8 cellular contexts compared by ENCODE assay signal in the genomic region with DNA sequence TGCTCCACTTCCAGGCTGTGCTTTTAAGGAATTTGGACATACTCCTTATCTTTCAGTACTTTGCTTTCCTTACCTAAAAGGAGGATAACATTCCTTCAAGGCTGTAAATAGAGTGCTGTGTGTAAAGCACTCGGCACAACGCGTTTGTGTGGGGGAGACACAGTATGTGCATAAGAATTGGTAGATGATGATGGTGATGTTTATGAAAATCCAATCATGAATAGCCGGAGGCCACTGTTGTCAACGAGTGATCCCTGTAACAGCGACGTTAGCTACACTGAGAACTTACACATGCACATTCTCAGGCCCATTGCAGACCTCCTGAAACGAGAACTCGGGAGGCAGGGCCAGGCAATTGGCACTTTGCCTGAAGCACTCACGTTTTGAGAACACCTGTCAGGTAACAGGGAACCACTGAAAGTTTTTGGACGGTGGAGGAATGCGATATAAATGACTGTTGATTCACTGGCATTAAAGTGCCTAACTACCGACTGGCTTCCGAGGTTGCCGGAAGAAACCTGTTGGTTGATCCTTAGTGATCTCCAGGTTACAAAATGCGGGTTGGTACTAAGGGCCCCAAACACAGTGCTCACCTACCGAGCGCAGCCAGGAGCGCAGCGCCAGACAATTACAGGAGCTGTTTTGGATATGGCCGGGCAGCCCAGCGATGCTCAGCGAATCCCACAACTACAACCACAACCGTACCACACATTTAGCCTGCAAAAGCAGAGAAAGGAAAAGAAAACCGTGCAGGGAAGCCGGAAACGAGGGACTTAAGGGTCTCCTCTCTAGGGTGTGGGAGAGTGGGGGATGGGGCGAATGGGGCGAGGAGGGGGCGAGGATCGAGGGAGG. TPM values are rescaled to one million over a fixed set of nuclear protein-coding genes. Genes with fewer than 3 reads are reported as not detected.
A peak's percentile ranks its signal among the peaks of the same experiment; 100 is the strongest.
DNase-seq lines count a peak whose midpoint lies in the region; ATAC-seq lines count a peak whose summit lies in the region.

No MANE protein-coding gene starts in this region.

- peak overlapping the region; percentile 27 to 63 for H3K4me3 ChIP-seq in CD4-positive, alpha-beta memory T cell (ENCODE audit: low read length in 2 of 2)
- H3K4me3 ChIP-seq in Karpas-422 (ENCODE audit: low read length) (peak overlapping the region; percentile 69), iPS DF 6.9 (ENCODE audit: low read length) (peak overlapping the region; percentile 92; the same call in 1 of the 2 replicates), skeletal muscle satellite cell (ENCODE audit: low read length) (peak overlapping the region; percentile 97)

- H4K20me1 ChIP-seq in Karpas-422 (ENCODE audit: insufficient read depth, low read depth, low read length): no peaks in the 10 kb centered on the region

- H3K9ac ChIP-seq in Karpas-422 (ENCODE audit: low read length): peak overlapping the region; percentile 44
- H3K9ac ChIP-seq in skeletal muscle satellite cell (ENCODE audit: low read depth, low read length): peak overlapping the region; percentile 81

- H3K4me1 ChIP-seq in CD4-positive, alpha-beta memory T cell (ENCODE audit: insufficient read depth, low read length): peaks cover 42% of the 10 kb centered on the region
- H3K4me1 ChIP-seq in Karpas-422 (ENCODE audit: low read length): peaks cover 18% of the 10 kb centered on the region
- peaks cover 3% of the 10 kb centered on the region; the same call in 1 of the 2 replicates for H3K4me1 ChIP-seq in iPS DF 6.9 (ENCODE audit: control insufficient read depth, insufficient read depth, low read length)
- H3K4me1 ChIP-seq in skeletal muscle satellite cell (ENCODE audit: control insufficient read depth, insufficient read depth, low read length): peaks cover 17% of the 10 kb centered on the region

- CTCF ChIA-PET in CD4-positive, alpha-beta memory T cell (lab: Charles Lee; ENCODE audit: partially characterized antibody): interaction anchor here (0.9 to 3.2 kb wide), 10 partner anchors 13 to 278 kb away, joined by 3 to 18 read pairs (median 4); a partner anchor contains a TSS

- no CpG with 5 or more reads among the region's 31 CpGs for WGBS in iPS DF 6.9 (ENCODE audit: insufficient coverage, insufficient read length)

- H3K27ac Mint-ChIP-seq in CD4-positive, alpha-beta memory T cell: peak overlapping the region; percentile 89 to 98 (median 95)

- H3K4me1 Mint-ChIP-seq in CD4-positive, alpha-beta memory T cell: peaks cover 19 to 32% (median 24%) of the 10 kb centered on the region in 4 donors

- H3K27me3 Mint-ChIP-seq in CD4-positive, alpha-beta memory T cell: no peaks in the 10 kb centered on the region

- no peaks in the 10 kb centered on the region for H3K9me3 ChIP-seq in CD4-positive, alpha-beta memory T cell (ENCODE audit: control insufficient read depth in 1 of 2, low read length in 2 of 2)
- no peaks in the 10 kb centered on the region for H3K9me3 ChIP-seq in Karpas-422 (ENCODE audit: low read length)
- no peaks in the 10 kb centered on the region for H3K9me3 ChIP-seq in iPS DF 6.9 (ENCODE audit: control insufficient read depth, insufficient read depth, low read length)
- no peaks in the 10 kb centered on the region for H3K9me3 ChIP-seq in skeletal muscle satellite cell (replicated peaks; ENCODE audit: low read length)

- ATAC-seq in GM21723 (IDR thresholded peaks at IDR 0.05; ENCODE audit: unreplicated experiment) (no peak), GM18858 (IDR thresholded peaks at IDR 0.05; ENCODE audit: unreplicated experiment) (no peak)

- intact Hi-C loops in CD4-positive, alpha-beta memory T cell (cut with micrococcal nuclease): loop anchor here (1.0 to 5.0 kb wide), 2 partner anchors 44 to 222 kb away; no protein-coding TSS in a partner anchor

- peak overlapping the region; percentile 92 to 96 (median 94) for H3K4me3 Mint-ChIP-seq in CD4-positive, alpha-beta memory T cell

- no peaks in the 10 kb centered on the region for H3K9me2 ChIP-seq in Karpas-422 (replicated peaks; ENCODE audit: insufficient read depth, low read length)

- peaks cover 4 to 8% of the 10 kb centered on the region in 2 donors for H3K36me3 Mint-ChIP-seq in CD4-positive, alpha-beta memory T cell

- H3K9me3 Mint-ChIP-seq in CD4-positive, alpha-beta memory T cell: peaks cover 0 to 3% (median 0%) of the 10 kb centered on the region in 8 donors

- POLR2A ChIA-PET in CD4-positive, alpha-beta memory T cell (lab: Charles Lee; ENCODE audit: partially characterized antibody): interaction anchor here (0.5 to 6.4 kb wide), 20 partner anchors 8 to 388 kb away, joined by 3 to 171 read pairs (median 4); a partner anchor contains a TSS

- peak overlapping the region; percentile 76 for H3K4me2 ChIP-seq in Karpas-422 (ENCODE audit: low read depth, low read length, poor library complexity, severe bottlenecking)
- peak overlapping the region; percentile 78 for H3K4me2 ChIP-seq in skeletal muscle satellite cell (ENCODE audit: low read length)

- H3K36me3 ChIP-seq in CD4-positive, alpha-beta memory T cell (ENCODE audit: insufficient read depth, low read length): no peaks in the 10 kb centered on the region
- H3K36me3 ChIP-seq in Karpas-422 (ENCODE audit: insufficient read depth, low read length) (no peaks in the 10 kb centered on the region), iPS DF 6.9 (ENCODE audit: control insufficient read depth, insufficient read depth, low read length) (no peaks in the 10 kb centered on the region), skeletal muscle satellite cell (ENCODE audit: insufficient read depth, low read length) (peaks cover 11% of the 10 kb centered on the region)

- H2AFZ ChIP-seq in Karpas-422 (ENCODE audit: low read length): peak overlapping the region; percentile 96

- H3K79me2 ChIP-seq in Karpas-422 (ENCODE audit: low read length): no peaks in the 10 kb centered on the region

- H3K27ac ChIP-seq in CD4-positive, alpha-beta memory T cell (ENCODE audit: low read depth, low read length): peak overlapping the region; percentile 52
- no peak overlapping the region for H3K27ac ChIP-seq in Karpas-422 (ENCODE audit: low read length)
- no peak overlapping the region for H3K27ac ChIP-seq in iPS DF 6.9 (ENCODE audit: low read length)

- DNase-seq in CD4-positive, alpha-beta memory T cell: no peak
- no peak for DNase-seq in Karpas-422
- peak; percentile 27 for DNase-seq in amniotic epithelial cell (ENCODE audit: low read depth)
- no peak for DNase-seq in iPS DF 6.9 (ENCODE audit: low read depth, low spot score)
- no peak for DNase-seq in stimulated activated CD4-positive, alpha-beta T cell treated with anti-CD3 and anti-CD28 coated beads, Interleukin-1b, Interleukin-23, amount 100 ng/mL, for 48 hours

- no peaks in the 10 kb centered on the region for H3K27me3 ChIP-seq in CD4-positive, alpha-beta memory T cell (ENCODE audit: insufficient read depth, low read length)
- H3K27me3 ChIP-seq in Karpas-422 (ENCODE audit: low read length) (no peaks in the 10 kb centered on the region; the same call in 1 of the 2 replicates), iPS DF 6.9 (ENCODE audit: control insufficient read depth, insufficient read depth, low read length) (no peaks in the 10 kb centered on the region; the same call in 1 of the 2 replicates), skeletal muscle satellite cell (ENCODE audit: control insufficient read depth, insufficient read depth, low read length) (no peaks in the 10 kb centered on the region)

RNA-seq across cellular contexts. Expression of a gene that starts 1.0 kb away (rescaled TPM):
- 100 to 1,000 TPM; 105 to 114 TPM for total RNA-seq in CD4-positive, alpha-beta memory T cell
- polyA plus RNA-seq in CD4-positive, alpha-beta memory T cell: 10 to 100 TPM in 1 of 2 donors, 1 to 10 TPM in 1; 2.4 to 18.9 TPM
- total RNA-seq in Karpas-422 (2014; rRNA removed; shearing (Covaris generic); ENCODE audit: low replicate concordance): 2.7 and 4.5 TPM in 2 replicates
- total RNA-seq in skeletal muscle satellite cell (2012; rRNA removed): 195 and 229 TPM in 2 replicates

Comparison
In these comparisons a context has a peak if more than half of its experiments do, and no peak if none do; other contexts are left out.
1. H3K4me3 ChIP-seq: peak in every context shown above with its lines; median percentile 97 in skeletal muscle satellite cell; 92 in iPS DF 6.9; 69 in Karpas-422; 45 in CD4-positive, alpha-beta memory T cell.
2. RNA of a gene that starts 1.0 kb away (total RNA-seq): 105 to 114 TPM in CD4-positive, alpha-beta memory T cell; 2.7 to 4.5 TPM in Karpas-422; every median in the first group is over 10 times any median in the second.